ENCODE assay signal across 15 cellular contexts in genomic region chr3:150158974-150159625, GRCh38.
DNase-seq lines count a peak whose midpoint lies in the region; ATAC-seq lines count a peak whose summit lies in the region.
"Had no signal": no experiment of that assay in that cellular context is flagged by ENCODE, and none has a peak within 500 bp of the region (broad histone marks: within the 10 kb centered on the region; RNA-seq: fewer than 3 reads in every experiment).

No MANE protein-coding gene starts in this region.

- no peaks in the 10 kb centered on the region for H3K9me3 Mint-ChIP-seq in stimulated activated effector memory CD8-positive, alpha-beta T cell treated with anti-CD3 and anti-CD28 coated beads, Interleukin-12 subunit alpha, Interleukin-12 subunit beta, amount 100 ng/mL, for 72 hours
- no peaks in the 10 kb centered on the region for H3K9me3 Mint-ChIP-seq in activated T-cell treated with anti-CD3 and anti-CD28 coated beads, Interleukin-2, amount 50 U/mL, for 4 hours
- peaks cover 0 to 6% of the 10 kb centered on the region in 2 donors for H3K9me3 Mint-ChIP-seq in stimulated activated naive B cell treated with anti-CD40 and anti-IgM and Interleukin-4, amounts not matched to agents 10 μg/mL and 1 μg/mL and 100 μg/mL, for 72 hours
- H3K9me3 Mint-ChIP-seq: activated naive CD4-positive, alpha-beta T cell treated with anti-CD3 and anti-CD28 coated beads, Interleukin-2, amount 10 ng/mL, durations not matched to agents 7 days and 5 days had no signal

- H3K27me3 Mint-ChIP-seq in activated T-cell treated with anti-CD3 and anti-CD28 coated beads, Interleukin-2, amount 50 U/mL, for 4 hours (ENCODE audit: low read depth), result peaks cover 7% of the 10 kb centered on the region
- peaks cover 4 to 6% of the 10 kb centered on the region in 2 donors for H3K27me3 Mint-ChIP-seq in stimulated activated naive B cell treated with anti-CD40 and anti-IgM and Interleukin-4, amounts not matched to agents 10 μg/mL and 1 μg/mL and 100 μg/mL, for 72 hours
- H3K27me3 Mint-ChIP-seq: activated naive CD4-positive, alpha-beta T cell treated with anti-CD3 and anti-CD28 coated beads, Interleukin-2, amount 10 ng/mL, durations not matched to agents 7 days and 5 days had no signal

- no peaks in the 10 kb centered on the region for H3K36me3 Mint-ChIP-seq in stimulated activated effector memory CD8-positive, alpha-beta T cell treated with anti-CD3 and anti-CD28 coated beads, Interleukin-12 subunit alpha, Interleukin-12 subunit beta, amount 100 ng/mL, for 72 hours
- H3K36me3 Mint-ChIP-seq in activated T-cell treated with anti-CD3 and anti-CD28 coated beads, Interleukin-2, amount 50 U/mL, for 4 hours (ENCODE audit: insufficient read depth), result no peaks in the 10 kb centered on the region
- no peaks in the 10 kb centered on the region for H3K36me3 Mint-ChIP-seq in stimulated activated naive B cell treated with anti-CD40 and anti-IgM and Interleukin-4, amounts not matched to agents 10 μg/mL and 1 μg/mL and 100 μg/mL, for 72 hours
- H3K36me3 Mint-ChIP-seq: activated naive CD4-positive, alpha-beta T cell treated with anti-CD3 and anti-CD28 coated beads, Interleukin-2, amount 10 ng/mL, durations not matched to agents 7 days and 5 days had no signal

- peak; percentile 26 for ATAC-seq in stimulated activated effector memory CD8-positive, alpha-beta T cell treated with anti-CD3 and anti-CD28 coated beads, Interleukin-12 subunit alpha, Interleukin-12 subunit beta, amount 100 ng/mL, for 72 hours
- ATAC-seq in activated T-cell treated with anti-CD3 and anti-CD28 coated beads, Interleukin-2, amount 50 U/mL, for 4 hours, result no peak
- no peak for ATAC-seq in stimulated activated naive B cell treated with anti-CD40 and anti-IgM and Interleukin-4, amounts not matched to agents 10 μg/mL and 1 μg/mL and 100 μg/mL, for 72 hours (replicated peaks)

- no peak overlapping the region for H3K4me3 Mint-ChIP-seq in stimulated activated effector memory CD8-positive, alpha-beta T cell treated with anti-CD3 and anti-CD28 coated beads, Interleukin-12 subunit alpha, Interleukin-12 subunit beta, amount 100 ng/mL, for 72 hours
- no peak overlapping the region for H3K4me3 Mint-ChIP-seq in activated T-cell treated with anti-CD3 and anti-CD28 coated beads, Interleukin-2, amount 50 U/mL, for 4 hours
- H3K4me3 Mint-ChIP-seq in stimulated activated naive B cell treated with anti-CD40 and anti-IgM and Interleukin-4, amounts not matched to agents 10 μg/mL and 1 μg/mL and 100 μg/mL, for 72 hours, result no peak overlapping the region
- H3K4me3 Mint-ChIP-seq: activated naive CD4-positive, alpha-beta T cell treated with anti-CD3 and anti-CD28 coated beads, Interleukin-2, amount 10 ng/mL, durations not matched to agents 7 days and 5 days had no signal

- DNase-seq in HCEC 1CT, result peak; percentile 34
- peak; percentile 84 to 95 for DNase-seq in NCI-H524 (lab: John Stamatoyannopoulos, UW)
- DNase-seq in fibroblast of gingiva (ENCODE audit: low read depth), result peak; percentile 38
- no peak for DNase-seq in stimulated activated effector memory CD8-positive, alpha-beta T cell treated with anti-CD3 and anti-CD28 coated beads, Interleukin-12 subunit alpha, Interleukin-12 subunit beta, amount 100 ng/mL, for 72 hours (ENCODE audit: low spot score in 2 of 2)
- DNase-seq in activated T-cell treated with anti-CD3 and anti-CD28 coated beads, Interleukin-2, amount 50 U/mL, for 4 hours, result no peak
- no peak for DNase-seq in medulla oblongata (ENCODE audit: extremely low spot score)
- no peak for DNase-seq in stimulated activated naive B cell treated with anti-CD40 and anti-IgM and Interleukin-4, amounts not matched to agents 10 μg/mL and 1 μg/mL and 100 μg/mL, for 72 hours
- DNase-seq: activated naive CD4-positive, alpha-beta T cell treated with anti-CD3 and anti-CD28 coated beads, Interleukin-2, amount 10 ng/mL, durations not matched to agents 7 days and 5 days; GDM1; MV-4-11; NCI-H2227 treated with DMSO at 0.1 percent for 48 hours; PC-9; psoas muscle; stimulated activated CD4-positive, alpha-beta T cell treated with anti-CD3 and anti-CD28 coated beads, Interleukin-15, amount 100 ng/mL, for 24 hours; testis had no signal

- H3K27ac Mint-ChIP-seq in stimulated activated effector memory CD8-positive, alpha-beta T cell treated with anti-CD3 and anti-CD28 coated beads, Interleukin-12 subunit alpha, Interleukin-12 subunit beta, amount 100 ng/mL, for 72 hours, result no peak overlapping the region
- H3K27ac Mint-ChIP-seq in stimulated activated naive B cell treated with anti-CD40 and anti-IgM and Interleukin-4, amounts not matched to agents 10 μg/mL and 1 μg/mL and 100 μg/mL, for 72 hours, result no peak overlapping the region
- H3K27ac Mint-ChIP-seq: activated naive CD4-positive, alpha-beta T cell treated with anti-CD3 and anti-CD28 coated beads, Interleukin-2, amount 10 ng/mL, durations not matched to agents 7 days and 5 days had no signal

- no peaks in the 10 kb centered on the region for H3K4me1 Mint-ChIP-seq in stimulated activated effector memory CD8-positive, alpha-beta T cell treated with anti-CD3 and anti-CD28 coated beads, Interleukin-12 subunit alpha, Interleukin-12 subunit beta, amount 100 ng/mL, for 72 hours
- H3K4me1 Mint-ChIP-seq in activated T-cell treated with anti-CD3 and anti-CD28 coated beads, Interleukin-2, amount 50 U/mL, for 4 hours (ENCODE audit: low read depth), result no peaks in the 10 kb centered on the region
- no peaks in the 10 kb centered on the region for H3K4me1 Mint-ChIP-seq in stimulated activated naive B cell treated with anti-CD40 and anti-IgM and Interleukin-4, amounts not matched to agents 10 μg/mL and 1 μg/mL and 100 μg/mL, for 72 hours
- H3K4me1 Mint-ChIP-seq: activated naive CD4-positive, alpha-beta T cell treated with anti-CD3 and anti-CD28 coated beads, Interleukin-2, amount 10 ng/mL, durations not matched to agents 7 days and 5 days had no signal

Comparison
In these comparisons a context has a peak if more than half of its experiments do, and no peak if none do; other contexts are left out.
1. DNase-seq: peak in HCEC 1CT (single experiment), NCI-H524 (2 of 2) and fibroblast of gingiva (single experiment); none in stimulated activated effector memory CD8-positive, alpha-beta T cell treated with anti-CD3 and anti-CD28 coated beads, Interleukin-12 subunit alpha, Interleukin-12 subunit beta, amount 100 ng/mL, for 72 hours (0 of 2), activated T-cell treated with anti-CD3 and anti-CD28 coated beads, Interleukin-2, amount 50 U/mL, for 4 hours (single experiment), medulla oblongata (single experiment) and stimulated activated naive B cell treated with anti-CD40 and anti-IgM and Interleukin-4, amounts not matched to agents 10 μg/mL and 1 μg/mL and 100 μg/mL, for 72 hours (single experiment).